ENCODE assay signal across 11 cellular contexts in the genomic region with DNA sequence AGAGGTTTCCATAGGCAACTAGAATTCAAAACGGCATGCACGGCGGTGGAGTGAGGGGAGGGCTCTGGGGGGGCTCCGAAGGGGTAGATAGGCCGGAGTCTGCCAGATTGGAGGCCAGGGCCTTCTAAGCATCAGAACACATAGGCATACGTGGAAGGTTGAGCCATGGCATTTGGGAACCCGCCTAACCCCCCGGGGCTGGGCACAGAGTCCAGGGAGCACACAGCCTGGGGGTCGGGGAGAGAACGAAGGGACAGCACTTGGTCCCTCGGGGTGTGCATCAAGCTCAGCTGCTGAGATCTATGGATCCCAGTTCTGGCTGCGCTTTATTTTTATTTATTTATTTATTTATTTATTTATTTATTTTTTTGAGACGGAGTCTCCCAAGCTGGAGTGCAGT.
A peak's percentile ranks its signal among the peaks of the same experiment; 100 is the strongest.
DNase-seq lines count a peak whose midpoint lies in the region; TF ChIP-seq lines count a peak whose summit lies in the region.
"Had no signal": no experiment of that assay in that cellular context is flagged by ENCODE, and none has a peak within 500 bp of the region (broad histone marks: within the 10 kb centered on the region; RNA-seq: fewer than 3 reads in every experiment).

No MANE protein-coding gene starts in this region.

- H3K27ac ChIP-seq in OCI-LY1 (ENCODE audit: low read depth, low read length, poor library complexity, severe bottlenecking), result peak overlapping the region; percentile 98
- H3K27ac ChIP-seq in spleen, result peak overlapping the region in 7 of 8 donors; percentile 24 to 92 (median 85)

- no peak overlapping the region for H2AFZ ChIP-seq in OCI-LY1 (ENCODE audit: low read length)

- H3K4me3 ChIP-seq in GM06990 (replicated peaks; ENCODE audit: low read depth, low read length), result no peak overlapping the region
- peak overlapping the region; percentile 12 for H3K4me3 ChIP-seq in OCI-LY1 (ENCODE audit: low read depth, low read length, poor library complexity, severe bottlenecking)
- H3K4me3 ChIP-seq in spleen, result no peak overlapping the region

- H3K9me2 ChIP-seq in OCI-LY1 (ENCODE audit: low read depth, low read length), result no peaks in the 10 kb centered on the region

- WGBS in spleen, 5 donors, result 83 to 92% (median 86%) methylated on average over 13 of the region's 13 CpGs

- CTCF ChIA-PET in activated CD4-positive, alpha-beta T cell treated with anti-CD3 and anti-CD28 coated beads, Interleukin-2, amount 10 ng/mL, durations not matched to agents 7 days and 5 days (lab: Charles Lee), result no interaction called here

- H3F3A ChIP-seq in OCI-LY1 (ENCODE audit: insufficient read depth, low read length), result peaks cover 4% of the 10 kb centered on the region; the same call in 1 of the 2 replicates

- H3K4me1 ChIP-seq in OCI-LY1 (ENCODE audit: insufficient read depth, low read length, severe bottlenecking), result peaks cover 70% of the 10 kb centered on the region
- H3K4me1 ChIP-seq in spleen, result peaks cover 0 to 56% (median 32%) of the 10 kb centered on the region in 6 donors

- H3K36me3 Mint-ChIP-seq in dendritic cell treated with granulocyte-macrophage colony-stimulating factor and Interleukin-4, amounts not matched to agents 40 ng/mL and 50 ng/mL, for 4 days (ENCODE audit: low read depth), result no peaks in the 10 kb centered on the region
- H3K36me3 Mint-ChIP-seq in activated CD4-positive, alpha-beta T cell treated with anti-CD3 and anti-CD28 coated beads, Interleukin-2, amount 10 ng/mL, durations not matched to agents 7 days and 5 days (ENCODE audit: low read depth), result no peaks in the 10 kb centered on the region

- POLR2A ChIA-PET in activated CD4-positive, alpha-beta T cell treated with anti-CD3 and anti-CD28 coated beads, Interleukin-2, amount 10 ng/mL, durations not matched to agents 7 days and 5 days (lab: Charles Lee), result no interaction called here

- no peaks in the 10 kb centered on the region for H3K27me3 Mint-ChIP-seq in dendritic cell treated with granulocyte-macrophage colony-stimulating factor and Interleukin-4, amounts not matched to agents 40 ng/mL and 50 ng/mL, for 4 days
- H3K27me3 Mint-ChIP-seq in activated CD4-positive, alpha-beta T cell treated with anti-CD3 and anti-CD28 coated beads, Interleukin-2, amount 10 ng/mL, durations not matched to agents 7 days and 5 days, result no peaks in the 10 kb centered on the region

- no peaks in the 10 kb centered on the region for H3K9me3 Mint-ChIP-seq in dendritic cell treated with granulocyte-macrophage colony-stimulating factor and Interleukin-4, amounts not matched to agents 40 ng/mL and 50 ng/mL, for 4 days
- no peaks in the 10 kb centered on the region for H3K9me3 Mint-ChIP-seq in activated CD4-positive, alpha-beta T cell treated with anti-CD3 and anti-CD28 coated beads, Interleukin-2, amount 10 ng/mL, durations not matched to agents 7 days and 5 days

- no peak for TF ChIP-seq POLR2A in spleen (IDR thresholded peaks at IDR 0.05)

- H3K27me3 ChIP-seq in GM06990 (replicated peaks; ENCODE audit: control insufficient read depth, insufficient read depth, low read length), result no peaks in the 10 kb centered on the region
- no peaks in the 10 kb centered on the region for H3K27me3 ChIP-seq in OCI-LY1 (ENCODE audit: insufficient read depth, low read length)
- no peaks in the 10 kb centered on the region for H3K27me3 ChIP-seq in spleen (replicated peaks in 1 of 7)

- peak overlapping the region; percentile 99 for H3K27ac Mint-ChIP-seq in dendritic cell treated with granulocyte-macrophage colony-stimulating factor and Interleukin-4, amounts not matched to agents 40 ng/mL and 50 ng/mL, for 4 days
- H3K27ac Mint-ChIP-seq in activated CD4-positive, alpha-beta T cell treated with anti-CD3 and anti-CD28 coated beads, Interleukin-2, amount 10 ng/mL, durations not matched to agents 7 days and 5 days, result no peak overlapping the region

- H3K9ac ChIP-seq in OCI-LY1 (ENCODE audit: low read length), result peak overlapping the region; percentile 60

- H3K9me3 ChIP-seq in OCI-LY1 (ENCODE audit: low read length) (peaks cover 3% of the 10 kb centered on the region; the same call in 1 of the 2 replicates), spleen (peaks cover 0 to under 1% (median 0%) of the 10 kb centered on the region in 8 donors)

- DNase-seq in GM06990 (ENCODE audit: extremely low read depth, insufficient read length) (peak; percentile 25), spleen (no peak), AG08395 (ENCODE audit: low spot score) (no peak)
- DNase-seq in activated CD4-positive, alpha-beta T cell treated with anti-CD3 and anti-CD28 coated beads, Interleukin-2, amount 10 ng/mL, durations not matched to agents 7 days and 5 days, result no peak
- no peak for DNase-seq in activated CD4-positive, CD25-positive, alpha-beta regulatory T cell treated with anti-CD3 and anti-CD28 coated beads, Interleukin-2, amount 50 U/mL, for 72 hours
- DNase-seq: DMS 273 treated with DMSO at 0.1 percent for 48 hours, NCI-H1092, NCI-H2227 treated with DMSO at 0.1 percent for 48 hours, SHP77 had no signal

- TF ChIP-seq CTCF in GM06990 (IDR thresholded peaks at IDR 0.05; ENCODE audit: insufficient read depth, low read length, poor library complexity, severe bottlenecking) (no peak), OCI-LY1 (IDR thresholded peaks at IDR 0.05; ENCODE audit: low read length) (no peak), spleen (IDR thresholded peaks at IDR 0.05 in 8 of 11, conservative IDR thresholded peaks at IDR 0.05 in 3 of 11) (no peak)

- H3K4me2 ChIP-seq in OCI-LY1 (ENCODE audit: low read length), result peak overlapping the region; percentile 60

- intact Hi-C loops in dendritic cell treated with granulocyte-macrophage colony-stimulating factor and Interleukin-4, amounts not matched to agents 40 ng/mL and 50 ng/mL, for 4 days (cut with micrococcal nuclease), result no loop called here
- intact Hi-C loops in spleen (cut with DNase I; ENCODE audit: low total_unique reads), result no loop called here

- H3K36me3 ChIP-seq in GM06990 (ENCODE audit: control insufficient read depth, insufficient read depth, low read length) (no peaks in the 10 kb centered on the region), OCI-LY1 (ENCODE audit: insufficient read depth, low read length) (no peaks in the 10 kb centered on the region), spleen (no peaks in the 10 kb centered on the region)

- no peaks in the 10 kb centered on the region for H3K79me2 ChIP-seq in OCI-LY1 (ENCODE audit: insufficient read depth, low read length)

- H4K20me1 ChIP-seq in OCI-LY1 (ENCODE audit: insufficient read depth, low read length), result no peaks in the 10 kb centered on the region

- no peak overlapping the region for H3K4me3 Mint-ChIP-seq in dendritic cell treated with granulocyte-macrophage colony-stimulating factor and Interleukin-4, amounts not matched to agents 40 ng/mL and 50 ng/mL, for 4 days
- no peak overlapping the region for H3K4me3 Mint-ChIP-seq in activated CD4-positive, alpha-beta T cell treated with anti-CD3 and anti-CD28 coated beads, Interleukin-2, amount 10 ng/mL, durations not matched to agents 7 days and 5 days

- H3K4me1 Mint-ChIP-seq in dendritic cell treated with granulocyte-macrophage colony-stimulating factor and Interleukin-4, amounts not matched to agents 40 ng/mL and 50 ng/mL, for 4 days (ENCODE audit: low read depth), result peaks cover 43% of the 10 kb centered on the region
- H3K4me1 Mint-ChIP-seq in activated CD4-positive, alpha-beta T cell treated with anti-CD3 and anti-CD28 coated beads, Interleukin-2, amount 10 ng/mL, durations not matched to agents 7 days and 5 days, result no peaks in the 10 kb centered on the region
